In genomic region chr7:36157506-36158320, GRCh38 we compare ENCODE assay signal across 23 cellular contexts. TPM values are rescaled to one million over a fixed set of nuclear protein-coding genes. Genes with fewer than 3 reads are reported as not detected.
A peak's percentile ranks its signal among the peaks of the same experiment; 100 is the strongest.
DNase-seq lines count a peak whose midpoint lies in the region; ATAC-seq, FAIRE-seq and TF ChIP-seq lines count a peak whose summit lies in the region.
"Had no signal": no experiment of that assay in that cellular context is flagged by ENCODE, and none has a peak within 500 bp of the region (broad histone marks: within the 10 kb centered on the region; RNA-seq: fewer than 3 reads in every experiment).

No MANE protein-coding gene starts in this region.

- DNase-seq in DMS153 (lab: John Stamatoyannopoulos, UW) = peak; percentile 12
- no peak for DNase-seq in DMS153 treated with DMSO at 0.1 percent for 48 hours (lab: John Stamatoyannopoulos, UW; ENCODE audit: unreplicated experiment)
- no peak for DNase-seq in adipocyte (ENCODE audit: low read depth)
- peak; percentile 71 for DNase-seq in kidney tubule cell (ENCODE audit: low spot score)
- DNase-seq in urothelium cell line (ENCODE audit: low spot score) = no peak
- no peak for DNase-seq in T-helper 2 cell
- DNase-seq in activated CD8-positive, alpha-beta T cell treated with anti-CD3 and anti-CD28 coated beads for 36 hours = no peak
- no peak for DNase-seq in activated CD4-positive, alpha-beta memory T cell treated with anti-CD3 and anti-CD28 coated beads, Interleukin-2, amount 10 ng/mL, durations not matched to agents 7 days and 5 days
- DNase-seq: activated CD4-positive, alpha-beta T cell treated with anti-CD3 and anti-CD28 coated beads, Interleukin-2, amount 10 ng/mL, durations not matched to agents 7 days and 5 days; activated CD8-positive, alpha-beta memory T cell treated with anti-CD3 and anti-CD28 coated beads, Interleukin-2, amount 50 U/mL, for 48 hours; activated effector memory CD4-positive, alpha-beta T cell treated with anti-CD3 and anti-CD28 coated beads, Interleukin-2, amount 50 U/mL, for 16 hours; adrenal gland; dermis blood vessel endothelial cell; kidney glomerular epithelial cell; NCI-H1105; NCI-H524; SHP77 treated with DMSO at 0.1 percent for 48 hours; stimulated activated naive CD4-positive, alpha-beta T cell had no signal

- POLR2A ChIA-PET in activated CD8-positive, alpha-beta T cell treated with anti-CD3 and anti-CD28 coated beads for 36 hours (lab: Charles Lee) = interaction anchor here (1.2 kb wide), 1 partner anchor 9 kb away, joined by 3 read pairs; no protein-coding TSS in a partner anchor
- POLR2A ChIA-PET in activated CD4-positive, alpha-beta memory T cell treated with anti-CD3 and anti-CD28 coated beads, Interleukin-2, amount 10 ng/mL, durations not matched to agents 7 days and 5 days (lab: Charles Lee) = no interaction called here

- H3K4me3 ChIP-seq in adipocyte (ENCODE audit: low read length) = peak overlapping the region; percentile 90
- H3K4me3 ChIP-seq: adrenal gland, cardiac muscle cell, tibial nerve had no signal

- no peaks in the 10 kb centered on the region for H3K27me3 ChIP-seq in adipocyte (replicated peaks; ENCODE audit: control insufficient read depth, insufficient read depth, low read length)
- H3K27me3 ChIP-seq: adrenal gland, cardiac muscle cell, gastroesophageal sphincter, tibial nerve had no signal

- intact Hi-C loops in activated CD8-positive, alpha-beta T cell treated with anti-CD3 and anti-CD28 coated beads for 36 hours (cut with micrococcal nuclease) = no loop called here

- no peak overlapping the region for H3K4me3 Mint-ChIP-seq in activated CD8-positive, alpha-beta T cell treated with anti-CD3 and anti-CD28 coated beads for 36 hours
- no peak overlapping the region for H3K4me3 Mint-ChIP-seq in activated CD4-positive, alpha-beta memory T cell treated with anti-CD3 and anti-CD28 coated beads, Interleukin-2, amount 10 ng/mL, durations not matched to agents 7 days and 5 days
- H3K4me3 Mint-ChIP-seq: activated CD4-positive, alpha-beta T cell treated with anti-CD3 and anti-CD28 coated beads, Interleukin-2, amount 10 ng/mL, durations not matched to agents 7 days and 5 days; B cell; natural killer cell treated with Interleukin-12 subunit alpha and Interleukin-12 subunit beta and Interleukin-15 and Interleukin-18, amount 100 ng/mL, for 72 hours had no signal

- H3K4me1 ChIP-seq in adipocyte (ENCODE audit: control insufficient read depth, insufficient read depth, low read length) = peaks cover 46% of the 10 kb centered on the region

- TF ChIP-seq CTCF in activated CD8-positive, alpha-beta T cell treated with anti-CD3 and anti-CD28 coated beads for 36 hours (IDR thresholded peaks at IDR 0.05) = no peak

- no peak for ATAC-seq in activated CD8-positive, alpha-beta T cell treated with anti-CD3 and anti-CD28 coated beads for 36 hours
- ATAC-seq: gastroesophageal sphincter; natural killer cell treated with Interleukin-12 subunit alpha and Interleukin-12 subunit beta and Interleukin-15 and Interleukin-18, amount 100 ng/mL, for 72 hours had no signal

- H3K9me3 Mint-ChIP-seq in activated CD8-positive, alpha-beta T cell treated with anti-CD3 and anti-CD28 coated beads for 36 hours = no peaks in the 10 kb centered on the region
- no peaks in the 10 kb centered on the region for H3K9me3 Mint-ChIP-seq in activated CD4-positive, alpha-beta memory T cell treated with anti-CD3 and anti-CD28 coated beads, Interleukin-2, amount 10 ng/mL, durations not matched to agents 7 days and 5 days
- H3K9me3 Mint-ChIP-seq: activated CD4-positive, alpha-beta T cell treated with anti-CD3 and anti-CD28 coated beads, Interleukin-2, amount 10 ng/mL, durations not matched to agents 7 days and 5 days; natural killer cell treated with Interleukin-12 subunit alpha and Interleukin-12 subunit beta and Interleukin-15 and Interleukin-18, amount 100 ng/mL, for 72 hours had no signal

- no peaks in the 10 kb centered on the region for H3K9me3 ChIP-seq in adipocyte (ENCODE audit: control insufficient read depth, low read length)
- H3K9me3 ChIP-seq: adrenal gland, gastroesophageal sphincter, tibial nerve had no signal

- peaks cover 4% of the 10 kb centered on the region for H3K4me1 Mint-ChIP-seq in activated CD8-positive, alpha-beta T cell treated with anti-CD3 and anti-CD28 coated beads for 36 hours (ENCODE audit: low read depth)
- H3K4me1 Mint-ChIP-seq in activated CD4-positive, alpha-beta memory T cell treated with anti-CD3 and anti-CD28 coated beads, Interleukin-2, amount 10 ng/mL, durations not matched to agents 7 days and 5 days = peaks cover 11% of the 10 kb centered on the region

- H3K27ac Mint-ChIP-seq in activated CD8-positive, alpha-beta T cell treated with anti-CD3 and anti-CD28 coated beads for 36 hours = no peak overlapping the region
- H3K27ac Mint-ChIP-seq in activated CD4-positive, alpha-beta memory T cell treated with anti-CD3 and anti-CD28 coated beads, Interleukin-2, amount 10 ng/mL, durations not matched to agents 7 days and 5 days = no peak overlapping the region
- H3K27ac Mint-ChIP-seq: activated CD4-positive, alpha-beta T cell treated with anti-CD3 and anti-CD28 coated beads, Interleukin-2, amount 10 ng/mL, durations not matched to agents 7 days and 5 days; B cell; natural killer cell treated with Interleukin-12 subunit alpha and Interleukin-12 subunit beta and Interleukin-15 and Interleukin-18, amount 100 ng/mL, for 72 hours had no signal

- no peaks in the 10 kb centered on the region for H3K36me3 Mint-ChIP-seq in activated CD8-positive, alpha-beta T cell treated with anti-CD3 and anti-CD28 coated beads for 36 hours (ENCODE audit: low read depth)
- no peaks in the 10 kb centered on the region for H3K36me3 Mint-ChIP-seq in activated CD4-positive, alpha-beta memory T cell treated with anti-CD3 and anti-CD28 coated beads, Interleukin-2, amount 10 ng/mL, durations not matched to agents 7 days and 5 days (ENCODE audit: low read depth)
- H3K36me3 Mint-ChIP-seq: natural killer cell treated with Interleukin-12 subunit alpha and Interleukin-12 subunit beta and Interleukin-15 and Interleukin-18, amount 100 ng/mL, for 72 hours had no signal

- H3K27me3 Mint-ChIP-seq in activated CD8-positive, alpha-beta T cell treated with anti-CD3 and anti-CD28 coated beads for 36 hours = no peaks in the 10 kb centered on the region
- H3K27me3 Mint-ChIP-seq in activated CD4-positive, alpha-beta memory T cell treated with anti-CD3 and anti-CD28 coated beads, Interleukin-2, amount 10 ng/mL, durations not matched to agents 7 days and 5 days = no peaks in the 10 kb centered on the region
- H3K27me3 Mint-ChIP-seq: activated CD4-positive, alpha-beta T cell treated with anti-CD3 and anti-CD28 coated beads, Interleukin-2, amount 10 ng/mL, durations not matched to agents 7 days and 5 days had no signal

- H3K9ac ChIP-seq in adipocyte (ENCODE audit: low read length) = no peak overlapping the region

- FAIRE-seq in urothelium cell line (lab: Jason Lieb, UNC) = peak; percentile 58

- peaks cover 5% of the 10 kb centered on the region for H3K36me3 ChIP-seq in adipocyte (ENCODE audit: control insufficient read depth, insufficient read depth, low read length, severe bottlenecking)
- H3K36me3 ChIP-seq: adrenal gland, cardiac muscle cell, gastroesophageal sphincter, tibial nerve had no signal

- CTCF ChIA-PET in activated CD8-positive, alpha-beta T cell treated with anti-CD3 and anti-CD28 coated beads for 36 hours (lab: Charles Lee) = no interaction called here
- CTCF ChIA-PET in activated CD4-positive, alpha-beta memory T cell treated with anti-CD3 and anti-CD28 coated beads, Interleukin-2, amount 10 ng/mL, durations not matched to agents 7 days and 5 days (lab: Charles Lee) = no interaction called here

RNA-seq across cellular contexts. Expression of gene EEPD1, which starts 4.7 kb away (rescaled TPM):
- total RNA-seq in activated CD8-positive, alpha-beta T cell treated with anti-CD3 and anti-CD28 coated beads for 36 hours = under 1 TPM; 0.76 to 0.90 TPM
- total RNA-seq in activated CD4-positive, alpha-beta memory T cell treated with anti-CD3 and anti-CD28 coated beads, Interleukin-2, amount 10 ng/mL, durations not matched to agents 7 days and 5 days = 1 to 10 TPM; 6.5 to 8.5 TPM

Comparison
In these comparisons a context has a peak if more than half of its experiments do, and no peak if none do; other contexts are left out.
1. DNase-seq: peak in DMS153 (single experiment) and kidney tubule cell (single experiment); none in DMS153 treated with DMSO at 0.1 percent for 48 hours (single experiment), adipocyte (single experiment), urothelium cell line (single experiment), T-helper 2 cell (0 of 5), activated CD8-positive, alpha-beta T cell treated with anti-CD3 and anti-CD28 coated beads for 36 hours (single experiment) and activated CD4-positive, alpha-beta memory T cell treated with anti-CD3 and anti-CD28 coated beads, Interleukin-2, amount 10 ng/mL, durations not matched to agents 7 days and 5 days (single experiment).